In genomic region chr19:12720851-12721655, GRCh38 we compare ENCODE assay signal across 8 cellular contexts. TPM values are rescaled to one million over a fixed set of nuclear protein-coding genes. Genes with fewer than 3 reads are reported as not detected.
A peak's percentile ranks its signal among the peaks of the same experiment; 100 is the strongest.
DNase-seq lines count a peak whose midpoint lies in the region; TF ChIP-seq lines count a peak whose summit lies in the region.

No MANE protein-coding gene starts in this region.

- H3K4me2 ChIP-seq in osteoblast (ENCODE audit: insufficient read depth, low read length) = peak overlapping the region; percentile 99

- TF ChIP-seq CTCF in fibroblast of pulmonary artery (IDR thresholded peaks at IDR 0.05; ENCODE audit: low read length, missing control alignments) (no peak), osteoblast (IDR thresholded peaks at IDR 0.05; ENCODE audit: extremely low read depth, low read depth, low read length) (no peak)

- peaks cover 48% of the 10 kb centered on the region for H3K36me3 Mint-ChIP-seq in activated CD4-positive, alpha-beta T cell treated with anti-CD3 and anti-CD28 coated beads, Interleukin-2, amount 10 ng/mL, durations not matched to agents 24 days and 14 days (ENCODE audit: low read depth)

- peaks cover 23% of the 10 kb centered on the region for H4K20me1 ChIP-seq in osteoblast (ENCODE audit: insufficient read depth, low read length)

- H3K4me3 Mint-ChIP-seq in activated CD4-positive, alpha-beta T cell treated with anti-CD3 and anti-CD28 coated beads, Interleukin-2, amount 10 ng/mL, durations not matched to agents 24 days and 14 days = peak overlapping the region; percentile 93

- peaks cover 67% of the 10 kb centered on the region for H3K79me2 ChIP-seq in osteoblast (ENCODE audit: insufficient read depth, low read length)

- H3K27ac ChIP-seq in osteoblast (ENCODE audit: low read depth, low read length) = peak overlapping the region; percentile 79

- H3K27me3 ChIP-seq in osteoblast (ENCODE audit: insufficient read depth, low read length) = no peaks in the 10 kb centered on the region

- H3K4me1 ChIP-seq in osteoblast (ENCODE audit: insufficient read depth, low read length) = peaks cover 25% of the 10 kb centered on the region

- DNase-seq in HCEC 1CT = peak; percentile 13
- peak; percentile 75 for DNase-seq in activated CD4-positive, alpha-beta T cell treated with anti-CD3 and anti-CD28 coated beads, Interleukin-2, amount 10 ng/mL, durations not matched to agents 24 days and 14 days
- DNase-seq in fibroblast of pulmonary artery (ENCODE audit: low read depth) = peak; percentile 26
- DNase-seq in osteoblast (ENCODE audit: insufficient read length, low spot score, missing footprints) = peak; percentile 88
- no peak for DNase-seq in SHP77 (lab: John Stamatoyannopoulos, UW)
- no peak for DNase-seq in amniotic stem cell (lab: John Stamatoyannopoulos, UW)
- no peak for DNase-seq in AG08395 (ENCODE audit: low spot score)
- DNase-seq in RPMI8226 = no peak

- peak overlapping the region; percentile 50 for H2AFZ ChIP-seq in osteoblast (ENCODE audit: low read length)

- no peaks in the 10 kb centered on the region for H3K9me3 ChIP-seq in osteoblast (ENCODE audit: low read depth, low read length)

- H3K4me3 ChIP-seq in fibroblast of pulmonary artery (replicated peaks; ENCODE audit: low read depth, low read length) = peak overlapping the region; percentile 81
- H3K4me3 ChIP-seq in osteoblast (ENCODE audit: insufficient read depth, low read length) = peak overlapping the region; percentile 92

- peaks cover 29% of the 10 kb centered on the region for H3K36me3 ChIP-seq in osteoblast (ENCODE audit: insufficient read depth, low read length)

- H3K9me3 Mint-ChIP-seq in activated CD4-positive, alpha-beta T cell treated with anti-CD3 and anti-CD28 coated beads, Interleukin-2, amount 10 ng/mL, durations not matched to agents 24 days and 14 days = no peaks in the 10 kb centered on the region

- H3K4me1 Mint-ChIP-seq in activated CD4-positive, alpha-beta T cell treated with anti-CD3 and anti-CD28 coated beads, Interleukin-2, amount 10 ng/mL, durations not matched to agents 24 days and 14 days = peaks cover 35% of the 10 kb centered on the region

- intact Hi-C loops in activated CD4-positive, alpha-beta T cell treated with anti-CD3 and anti-CD28 coated beads, Interleukin-2, amount 10 ng/mL, durations not matched to agents 24 days and 14 days (cut with micrococcal nuclease) = loop anchor here (5.0 kb wide), 1 partner anchor 71 kb away; the partner anchor contains the start of gene JUNB

- no peaks in the 10 kb centered on the region for H3K27me3 Mint-ChIP-seq in activated CD4-positive, alpha-beta T cell treated with anti-CD3 and anti-CD28 coated beads, Interleukin-2, amount 10 ng/mL, durations not matched to agents 24 days and 14 days

- H3K27ac Mint-ChIP-seq in activated CD4-positive, alpha-beta T cell treated with anti-CD3 and anti-CD28 coated beads, Interleukin-2, amount 10 ng/mL, durations not matched to agents 24 days and 14 days = peak overlapping the region; percentile 92

RNA-seq across cellular contexts. Expression of gene TNPO2, which starts 2.7 kb away (rescaled TPM):
- total RNA-seq in activated CD4-positive, alpha-beta T cell treated with anti-CD3 and anti-CD28 coated beads, Interleukin-2, amount 10 ng/mL, durations not matched to agents 24 days and 14 days = 153 and 163 TPM in 2 replicates
- total RNA-seq in osteoblast = 36.6 and 39.8 TPM in 2 replicates

RNA-seq across cellular contexts. Expression of gene TRIR, which starts 13.4 kb away (rescaled TPM):
- 216 and 218 TPM in 2 replicates for total RNA-seq in activated CD4-positive, alpha-beta T cell treated with anti-CD3 and anti-CD28 coated beads, Interleukin-2, amount 10 ng/mL, durations not matched to agents 24 days and 14 days
- 123 and 136 TPM in 2 replicates for total RNA-seq in osteoblast

RNA-seq across cellular contexts. Expression of gene GET3, which starts 16.2 kb away (rescaled TPM):
- 64.6 and 67.3 TPM in 2 replicates for total RNA-seq in activated CD4-positive, alpha-beta T cell treated with anti-CD3 and anti-CD28 coated beads, Interleukin-2, amount 10 ng/mL, durations not matched to agents 24 days and 14 days
- total RNA-seq in osteoblast = 99.5 and 104 TPM in 2 replicates

RNA-seq across cellular contexts. Expression of gene FBXW9, which starts 24.6 kb away (rescaled TPM):
- 12.4 and 12.9 TPM in 2 replicates for total RNA-seq in activated CD4-positive, alpha-beta T cell treated with anti-CD3 and anti-CD28 coated beads, Interleukin-2, amount 10 ng/mL, durations not matched to agents 24 days and 14 days
- 17.1 and 18.5 TPM in 2 replicates for total RNA-seq in osteoblast

RNA-seq across cellular contexts. Expression of gene BEST2, which starts 30.5 kb away (rescaled TPM):
- total RNA-seq in activated CD4-positive, alpha-beta T cell treated with anti-CD3 and anti-CD28 coated beads, Interleukin-2, amount 10 ng/mL, durations not matched to agents 24 days and 14 days = not detected in 2 replicates
- total RNA-seq in osteoblast = not detected in 2 replicates

Comparison
In these comparisons a context has a peak if more than half of its experiments do, and no peak if none do; other contexts are left out.
1. DNase-seq: peak in HCEC 1CT (single experiment), activated CD4-positive, alpha-beta T cell treated with anti-CD3 and anti-CD28 coated beads, Interleukin-2, amount 10 ng/mL, durations not matched to agents 24 days and 14 days (single experiment), fibroblast of pulmonary artery (single experiment) and osteoblast (single experiment); none in SHP77 (0 of 2), amniotic stem cell (single experiment), AG08395 (single experiment) and RPMI8226 (single experiment).